8 cellular contexts compared by ENCODE assay signal in the genomic region with DNA sequence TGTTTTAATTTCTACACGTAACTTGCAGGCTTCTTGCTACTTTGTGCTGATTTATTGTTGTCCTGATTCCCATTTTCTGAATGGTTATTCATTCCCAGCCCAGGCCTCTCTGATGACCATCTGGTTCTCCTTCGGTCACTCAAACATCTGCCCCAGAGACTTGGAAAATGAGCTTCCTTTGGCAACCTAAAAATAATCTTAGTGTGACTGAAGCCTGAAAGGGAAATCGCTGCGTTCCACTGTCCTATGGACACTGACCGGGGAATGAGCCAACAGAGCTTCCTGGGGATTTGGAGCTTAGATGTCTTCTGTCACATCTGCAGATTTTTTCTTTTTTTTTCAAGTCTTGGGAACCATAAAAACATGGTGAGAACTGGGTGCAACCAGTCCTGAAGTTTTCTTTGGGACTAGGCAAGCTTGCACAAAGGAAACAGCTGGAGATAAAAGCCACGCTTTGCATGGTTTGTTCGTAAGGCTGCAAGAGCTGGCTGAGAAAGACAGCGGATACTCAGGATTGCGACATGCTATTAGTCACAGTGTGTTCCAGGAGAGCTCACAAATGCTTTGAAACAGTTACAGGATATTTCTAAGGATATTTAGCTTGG.
DNase-seq lines count a peak whose midpoint lies in the region; ATAC-seq, FAIRE-seq and TF ChIP-seq lines count a peak whose summit lies in the region.

No MANE protein-coding gene starts in this region.

- H3K36me3 ChIP-seq in HUES64 (ENCODE audit: insufficient read depth, low read length) (no peaks in the 10 kb centered on the region), astrocyte (ENCODE audit: insufficient read depth, low read length) (no peaks in the 10 kb centered on the region), hepatocyte (replicated peaks; ENCODE audit: insufficient read depth, low read depth) (no peaks in the 10 kb centered on the region), skeletal muscle satellite cell (ENCODE audit: insufficient read depth, low read length) (no peaks in the 10 kb centered on the region)

- TF ChIP-seq CTCF in astrocyte (IDR thresholded peaks at IDR 0.05; ENCODE audit: insufficient read depth, low read depth, low read length) (no peak), hepatocyte (IDR thresholded peaks at IDR 0.05; ENCODE audit: poor library complexity) (no peak)

- H3K27ac ChIP-seq in HUES64 (ENCODE audit: low read depth, low read length), result peak overlapping the region; percentile 43
- peak overlapping the region; percentile 64 for H3K27ac ChIP-seq in astrocyte (ENCODE audit: low read depth, low read length)
- H3K27ac ChIP-seq in hepatocyte, result peak overlapping the region; percentile 56

- H3K79me2 ChIP-seq in astrocyte (ENCODE audit: insufficient read depth, low read length), result no peaks in the 10 kb centered on the region
- no peaks in the 10 kb centered on the region for H3K79me2 ChIP-seq in hepatocyte

- H3K27me3 ChIP-seq in HUES64 (ENCODE audit: insufficient read depth, low read length) (no peaks in the 10 kb centered on the region), astrocyte (ENCODE audit: insufficient read depth, low read length) (no peaks in the 10 kb centered on the region), hepatocyte (no peaks in the 10 kb centered on the region), skeletal muscle satellite cell (ENCODE audit: control insufficient read depth, insufficient read depth, low read length) (peaks cover 12% of the 10 kb centered on the region)

- no peak overlapping the region for H3K4me3 Mint-ChIP-seq in astrocyte (ENCODE audit: unreplicated experiment)
- H3K4me3 Mint-ChIP-seq in T-helper 2 cell treated with Interferon-gamma antibody and Interleukin-4, amounts not matched to agents 5 μg/mL and 100 μg/mL, for 36 hours, result no peak overlapping the region

- H3K4me1 ChIP-seq in HUES64 (ENCODE audit: insufficient read depth, low read length) (peaks cover 26% of the 10 kb centered on the region), astrocyte (ENCODE audit: insufficient read depth, low read length) (peaks cover 32% of the 10 kb centered on the region), hepatocyte (ENCODE audit: insufficient read depth) (peaks cover 21% of the 10 kb centered on the region), skeletal muscle satellite cell (ENCODE audit: control insufficient read depth, insufficient read depth, low read length) (peaks cover 46% of the 10 kb centered on the region)

- ATAC-seq in GM18519 (IDR thresholded peaks at IDR 0.05; ENCODE audit: low FRiP score, unreplicated experiment), result no peak
- no peak for ATAC-seq in GM21423 (IDR thresholded peaks at IDR 0.05; ENCODE audit: unreplicated experiment)

- H3K9me3 ChIP-seq in HUES64 (ENCODE audit: insufficient read depth, low read depth, low read length) (no peaks in the 10 kb centered on the region), astrocyte (ENCODE audit: insufficient read depth, low read depth, low read length) (no peaks in the 10 kb centered on the region), hepatocyte (ENCODE audit: low read depth) (no peaks in the 10 kb centered on the region), skeletal muscle satellite cell (replicated peaks; ENCODE audit: low read length) (no peaks in the 10 kb centered on the region)

- H2AFZ ChIP-seq in astrocyte (ENCODE audit: low read depth, low read length), result peak overlapping the region; percentile 22
- H2AFZ ChIP-seq in hepatocyte, result no peak overlapping the region

- peak overlapping the region; percentile 75 for H3K27ac Mint-ChIP-seq in astrocyte (ENCODE audit: unreplicated experiment)
- H3K27ac Mint-ChIP-seq in T-helper 2 cell treated with Interferon-gamma antibody and Interleukin-4, amounts not matched to agents 5 μg/mL and 100 μg/mL, for 36 hours, result no peak overlapping the region

- H3K4me3 ChIP-seq in HUES64 (ENCODE audit: low read length), result no peak overlapping the region
- peak overlapping the region; percentile 35 for H3K4me3 ChIP-seq in astrocyte (ENCODE audit: insufficient read depth, low read depth, low read length)
- H3K4me3 ChIP-seq in hepatocyte, result no peak overlapping the region
- H3K4me3 ChIP-seq in skeletal muscle satellite cell (ENCODE audit: low read length), result peak overlapping the region; percentile 32

- peaks cover 2% of the 10 kb centered on the region for H3K36me3 Mint-ChIP-seq in astrocyte (ENCODE audit: low read depth, unreplicated experiment)
- H3K36me3 Mint-ChIP-seq in T-helper 2 cell treated with Interferon-gamma antibody and Interleukin-4, amounts not matched to agents 5 μg/mL and 100 μg/mL, for 36 hours (ENCODE audit: low read depth), result no peaks in the 10 kb centered on the region

- H3K9ac ChIP-seq in HUES64 (ENCODE audit: low read depth, low read length) (peak overlapping the region; percentile 30; the same call in 1 of the 2 replicates), astrocyte (ENCODE audit: low read length) (peak overlapping the region; percentile 47), skeletal muscle satellite cell (ENCODE audit: low read depth, low read length) (peak overlapping the region; percentile 6)

- peak; percentile 89 for FAIRE-seq in astrocyte (lab: Jason Lieb, UNC)

- peaks cover 39% of the 10 kb centered on the region for H3K4me1 Mint-ChIP-seq in astrocyte (ENCODE audit: low read depth, unreplicated experiment)
- H3K4me1 Mint-ChIP-seq in T-helper 2 cell treated with Interferon-gamma antibody and Interleukin-4, amounts not matched to agents 5 μg/mL and 100 μg/mL, for 36 hours (ENCODE audit: low read depth), result peaks cover 5% of the 10 kb centered on the region

- H3K27me3 Mint-ChIP-seq in astrocyte (ENCODE audit: low read depth, unreplicated experiment), result no peaks in the 10 kb centered on the region
- H3K27me3 Mint-ChIP-seq in T-helper 2 cell treated with Interferon-gamma antibody and Interleukin-4, amounts not matched to agents 5 μg/mL and 100 μg/mL, for 36 hours (ENCODE audit: low read depth), result peaks cover 13% of the 10 kb centered on the region

- H3K9me2 ChIP-seq in hepatocyte (replicated peaks; ENCODE audit: insufficient read depth), result no peaks in the 10 kb centered on the region

- peak; percentile 97 for DNase-seq in astrocyte (ENCODE audit: low read depth)
- DNase-seq in hepatocyte (ENCODE audit: low spot score), result peak; percentile 84
- no peak for DNase-seq in T-helper 2 cell treated with Interferon-gamma antibody and Interleukin-4, amounts not matched to agents 5 μg/mL and 100 μg/mL, for 36 hours (ENCODE audit: low spot score)
- no peak for DNase-seq in NCI-H2171 treated with DMSO at 0.1 percent for 48 hours (lab: John Stamatoyannopoulos, UW)

- H3K4me2 ChIP-seq in astrocyte (ENCODE audit: low read length) (peak overlapping the region; percentile 81), hepatocyte (peak overlapping the region; percentile 19), skeletal muscle satellite cell (ENCODE audit: low read length) (peak overlapping the region; percentile 76)

- H4K20me1 ChIP-seq in astrocyte (ENCODE audit: insufficient read depth, low read length) (no peaks in the 10 kb centered on the region), hepatocyte (ENCODE audit: insufficient read depth, poor library complexity, severe bottlenecking) (no peaks in the 10 kb centered on the region)

- 54% methylated on average over 9 of the region's 9 CpGs for WGBS in HUES64
- 37% methylated on average over 9 of the region's 9 CpGs for WGBS in hepatocyte (ENCODE audit: low lambda C conversion rate, missing lambda C conversion rate)

- H3K9me3 Mint-ChIP-seq in astrocyte (ENCODE audit: unreplicated experiment), result peaks cover 2% of the 10 kb centered on the region
- no peaks in the 10 kb centered on the region for H3K9me3 Mint-ChIP-seq in T-helper 2 cell treated with Interferon-gamma antibody and Interleukin-4, amounts not matched to agents 5 μg/mL and 100 μg/mL, for 36 hours

Comparison
In these comparisons a context has a peak if more than half of its experiments do, and no peak if none do; other contexts are left out.
1. H3K4me3 ChIP-seq: peak in astrocyte (single experiment) and skeletal muscle satellite cell (single experiment); none in HUES64 (single experiment) and hepatocyte (single experiment).
2. DNase-seq: peak in astrocyte (single experiment) and hepatocyte (single experiment); none in T-helper 2 cell treated with Interferon-gamma antibody and Interleukin-4, amounts not matched to agents 5 μg/mL and 100 μg/mL, for 36 hours (single experiment) and NCI-H2171 treated with DMSO at 0.1 percent for 48 hours (single experiment).
3. H3K4me2 ChIP-seq: peak in every context shown above with its lines; median percentile 81 in astrocyte; 76 in skeletal muscle satellite cell; 19 in hepatocyte.
4. Peak in every context shown above with its lines, with median percentiles within 50 percentile points of each other: H3K27ac ChIP-seq and H3K9ac ChIP-seq.